19 cellular contexts compared by ENCODE assay signal in genomic region chr4:173258866-173259265, GRCh38.
"Had no signal": no experiment of that assay in that cellular context is flagged by ENCODE, and none has a peak within 500 bp of the region (broad histone marks: within the 10 kb centered on the region; RNA-seq: fewer than 3 reads in every experiment).

No MANE protein-coding gene starts in this region.

- H3K27ac ChIP-seq: colonic mucosa, hepatocyte, psoas muscle, right lobe of liver, suprapubic skin, thyroid gland had no signal

- DNase-seq: colonic mucosa; effector CD4-positive, alpha-beta T cell; endodermal cell; glutamatergic neuron; kidney glomerular epithelial cell; mesendoderm; naive B cell; psoas muscle; retina; right lobe of liver; stimulated activated CD4-positive, alpha-beta T cell treated with anti-CD3 and anti-CD28 coated beads, Interleukin-4, amount 100 ng/mL, for 1 hour; stimulated activated CD8-positive, alpha-beta memory T cell treated with anti-CD3 and anti-CD28 coated beads, Interleukin-4, amount 100 ng/mL, for 48 hours; stimulated activated naive CD8-positive, alpha-beta T cell treated with anti-CD3 and anti-CD28 coated beads, Interleukin-15, Interleukin-2, amounts not matched to agents 100 U/mL and 50 U/mL, for 24 hours; thyroid gland had no signal

- H3K9me3 ChIP-seq: colonic mucosa, psoas muscle, right lobe of liver, suprapubic skin, thyroid gland had no signal

- H3K4me3 ChIP-seq: colonic mucosa, hepatocyte, psoas muscle, right lobe of liver, suprapubic skin, thyroid gland had no signal

- H2AFZ ChIP-seq: hepatocyte had no signal

- H3K36me3 ChIP-seq: colonic mucosa, right lobe of liver, suprapubic skin, thyroid gland had no signal

- FAIRE-seq: frontal cortex, urothelium cell line had no signal

- H3K79me2 ChIP-seq: hepatocyte had no signal

- ATAC-seq: right lobe of liver; stimulated activated effector memory CD8-positive, alpha-beta T cell treated with anti-CD3 and anti-CD28 coated beads, Interleukin-12 subunit alpha, Interleukin-12 subunit beta, amount 100 ng/mL, for 72 hours; stimulated activated naive CD8-positive, alpha-beta T cell treated with anti-CD3 and anti-CD28 coated beads, Interleukin-15, Interleukin-2, amounts not matched to agents 100 U/mL and 50 U/mL, for 24 hours had no signal

- H3K4me2 ChIP-seq: hepatocyte had no signal

- H3K27me3 ChIP-seq: colonic mucosa, hepatocyte, right lobe of liver, suprapubic skin, thyroid gland had no signal

- H3K4me1 ChIP-seq: colonic mucosa, psoas muscle, right lobe of liver, suprapubic skin, thyroid gland had no signal
